In genomic region chr2:181459646-181460045, GRCh38 we compare ENCODE assay signal across 12 cellular contexts. TPM values are rescaled to one million over a fixed set of nuclear protein-coding genes. Genes with fewer than 3 reads are reported as not detected.
DNase-seq lines count a peak whose midpoint lies in the region; ATAC-seq and TF ChIP-seq lines count a peak whose summit lies in the region.
"Had no signal": no experiment of that assay in that cellular context is flagged by ENCODE, and none has a peak within 500 bp of the region (broad histone marks: within the 10 kb centered on the region; RNA-seq: fewer than 3 reads in every experiment).

No MANE protein-coding gene starts in this region.

- no peaks in the 10 kb centered on the region for H3K36me3 ChIP-seq in SJCRH30

- no peak for DNase-seq in activated T-cell treated with anti-CD3 and anti-CD28 coated beads, Interleukin-2, amount 50 U/mL, for 4 hours
- DNase-seq in activated T-cell treated with anti-CD3 and anti-CD28 coated beads, Interleukin-2, amount 50 U/mL, for 1 hour = no peak
- DNase-seq in SJCRH30 = no peak
- DNase-seq in fibroblast of pulmonary artery (ENCODE audit: low read depth) = peak; percentile 42
- DNase-seq in type B pancreatic cell (ENCODE audit: extremely low spot score, unreplicated experiment) = no peak
- no peak for DNase-seq in GM20000 (ENCODE audit: low spot score)
- no peak for DNase-seq in UCSD-AML1 (lab: John Stamatoyannopoulos, UW; ENCODE audit: unreplicated experiment)
- no peak for DNase-seq in activated effector memory CD4-positive, alpha-beta T cell treated with Interleukin-2 at 50 U/mL for 16 hours
- DNase-seq: foreskin melanocyte, NCI-H1436, nephron progenitor cell had no signal

- no peaks in the 10 kb centered on the region for H3K4me1 ChIP-seq in SJCRH30

- peak overlapping the region; percentile 90 for H3K4me3 Mint-ChIP-seq in activated T-cell treated with anti-CD3 and anti-CD28 coated beads, Interleukin-2, amount 50 U/mL, for 4 hours
- peak overlapping the region; percentile 32 for H3K4me3 Mint-ChIP-seq in type B pancreatic cell
- H3K4me3 Mint-ChIP-seq: nephron progenitor cell had no signal

- no peak for ATAC-seq in activated T-cell treated with anti-CD3 and anti-CD28 coated beads, Interleukin-2, amount 50 U/mL, for 4 hours

- H3K36me3 Mint-ChIP-seq in activated T-cell treated with anti-CD3 and anti-CD28 coated beads, Interleukin-2, amount 50 U/mL, for 4 hours (ENCODE audit: insufficient read depth) = peaks cover 12% of the 10 kb centered on the region
- H3K36me3 Mint-ChIP-seq in type B pancreatic cell = no peaks in the 10 kb centered on the region

- H3K9me3 ChIP-seq in SJCRH30 (replicated peaks) = no peaks in the 10 kb centered on the region

- H3K9me3 Mint-ChIP-seq in activated T-cell treated with anti-CD3 and anti-CD28 coated beads, Interleukin-2, amount 50 U/mL, for 4 hours = no peaks in the 10 kb centered on the region
- H3K9me3 Mint-ChIP-seq in type B pancreatic cell = no peaks in the 10 kb centered on the region
- H3K9me3 Mint-ChIP-seq: nephron progenitor cell had no signal

- H3K4me1 Mint-ChIP-seq in activated T-cell treated with anti-CD3 and anti-CD28 coated beads, Interleukin-2, amount 50 U/mL, for 4 hours (ENCODE audit: low read depth) = peaks cover 78% of the 10 kb centered on the region
- peaks cover 6% of the 10 kb centered on the region for H3K4me1 Mint-ChIP-seq in type B pancreatic cell (ENCODE audit: unreplicated experiment)

- H3K27me3 Mint-ChIP-seq in activated T-cell treated with anti-CD3 and anti-CD28 coated beads, Interleukin-2, amount 50 U/mL, for 4 hours (ENCODE audit: low read depth) = no peaks in the 10 kb centered on the region
- peaks cover 81% of the 10 kb centered on the region for H3K27me3 Mint-ChIP-seq in type B pancreatic cell

- H3K27ac Mint-ChIP-seq in type B pancreatic cell = no peak overlapping the region
- H3K27ac Mint-ChIP-seq: nephron progenitor cell had no signal

- H3K27me3 ChIP-seq in SJCRH30 = no peaks in the 10 kb centered on the region

- H3K27ac ChIP-seq in SJCRH30 = no peak overlapping the region
- H3K27ac ChIP-seq: C4-2B had no signal

- H3K4me3 ChIP-seq in SJCRH30 (peak overlapping the region; percentile 65), fibroblast of pulmonary artery (replicated peaks; ENCODE audit: low read depth, low read length) (peak overlapping the region; percentile 75)

- TF ChIP-seq CTCF in fibroblast of pulmonary artery (IDR thresholded peaks at IDR 0.05; ENCODE audit: low read length, missing control alignments) (no peak), type B pancreatic cell (conservative IDR thresholded peaks at IDR 0.05) (no peak), GM20000 (IDR thresholded peaks at IDR 0.05; ENCODE audit: extremely low read depth, missing control alignments) (no peak)

RNA-seq across cellular contexts. Expression of gene ITGA4, which starts 2.5 kb away (rescaled TPM):
- total RNA-seq in activated T-cell treated with anti-CD3 and anti-CD28 coated beads, Interleukin-2, amount 50 U/mL, for 4 hours = 10 to 100 TPM; 33.6 to 58.0 (median 45.4) TPM
- total RNA-seq in SJCRH30 (2014; rRNA removed; shearing (Covaris generic)) = 22.1 and 22.7 TPM in 2 replicates
- total RNA-seq in type B pancreatic cell (ENCODE audit: low replicate concordance) = 0.90 and 9.5 TPM in 2 replicates
